In the genomic region with DNA sequence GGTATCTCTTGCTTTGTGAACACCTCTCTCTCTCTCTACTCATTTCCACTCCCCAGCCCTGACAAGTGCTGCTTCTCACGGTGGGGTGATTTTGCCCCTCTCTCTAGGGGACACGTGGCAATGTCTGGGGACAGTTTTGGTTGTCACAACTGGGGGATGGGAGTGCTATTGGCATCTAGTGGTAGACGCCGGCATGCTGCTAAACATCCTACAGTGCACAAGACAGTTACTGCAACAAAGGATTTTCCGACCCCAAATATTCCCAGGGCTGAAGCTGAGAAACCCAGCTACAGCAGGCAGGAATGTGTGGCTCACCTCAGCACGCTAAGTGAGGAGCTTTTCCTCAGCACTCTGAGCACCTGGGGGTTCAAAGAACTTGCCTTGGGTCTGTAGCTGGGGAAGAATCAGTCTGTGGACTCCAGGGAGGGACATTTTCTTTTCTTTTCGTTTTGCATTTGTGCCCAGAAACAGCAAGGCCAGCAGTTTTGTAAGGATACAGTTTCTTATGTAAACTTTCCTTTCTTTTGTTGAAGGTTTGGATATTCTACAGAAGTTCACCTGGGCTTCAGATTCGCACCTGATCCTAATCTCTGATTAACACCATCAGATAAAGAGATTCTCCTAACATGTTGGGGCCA, we compare ENCODE assay signal across 2 cellular contexts.
A peak's percentile ranks its signal among the peaks of the same experiment; 100 is the strongest.
TF ChIP-seq lines count a peak whose summit lies in the region.

No MANE protein-coding gene starts in this region.

TF ChIP-seq in A549, 52 proteins besides CTCF, POLR2A, EP300 and RAD21:
- no peak for TF ChIP-seq CEBPB (IDR thresholded peaks at IDR 0.05)
- TF ChIP-seq MAFK (IDR thresholded peaks at IDR 0.05; ENCODE audit: partially characterized antibody) = peak; percentile 49

TF ChIP-seq in H1, 55 proteins besides CTCF, POLR2A, EP300 and RAD21 (continued from another document):
- TF ChIP-seq NANOG (IDR thresholded peaks at IDR 0.05; ENCODE audit: insufficient read depth, low read depth, low read length, poor library complexity, severe bottlenecking) (no peak), CBX8 (IDR thresholded peaks at IDR 0.05; ENCODE audit: borderline replicate concordance, low read depth, low read length) (no peak), CEBPB (IDR thresholded peaks at IDR 0.05; ENCODE audit: low read depth, low read length) (no peak), RBBP5 (IDR thresholded peaks at IDR 0.05; ENCODE audit: borderline replicate concordance, low read depth, low read length) (no peak), KDM1A (IDR thresholded peaks at IDR 0.05; ENCODE audit: borderline replicate concordance, low read length) (no peak), YY1 (IDR thresholded peaks at IDR 0.05; ENCODE audit: low read depth, low read length) (no peak), TAF7 (optimal IDR thresholded peaks at IDR 0.05; ENCODE audit: borderline replicate concordance, low read depth, low read length) (no peak), BRCA1 (IDR thresholded peaks at IDR 0.05; ENCODE audit: low read depth, low read length) (no peak), EZH2 (IDR thresholded peaks at IDR 0.05; ENCODE audit: low read depth, low read length, severe bottlenecking) (no peak), SIRT6 (IDR thresholded peaks at IDR 0.05; ENCODE audit: low read length) (no peak)
TF ChIP-seq in H1: peak in this region for 0.
